In genomic region chr5:133552925-133553525, GRCh38 we compare ENCODE assay signal across 8 cellular contexts. TPM values are rescaled to one million over a fixed set of nuclear protein-coding genes. Genes with fewer than 3 reads are reported as not detected.
DNase-seq lines count a peak whose midpoint lies in the region; ATAC-seq and TF ChIP-seq lines count a peak whose summit lies in the region.

No MANE protein-coding gene starts in this region.

- no peak for TF ChIP-seq POLR2A in GM18505 (IDR thresholded peaks at IDR 0.05; ENCODE audit: borderline replicate concordance, extremely low read depth, insufficient read depth, insufficient read length)

- H2AFZ ChIP-seq in PC-9 = no peak overlapping the region

- POLR2A ChIA-PET in PC-9 (lab: Charles Lee; ENCODE audit: unreplicated experiment) = no interaction called here

- H3K27me3 Mint-ChIP-seq in HFFc6 (ENCODE audit: insufficient read depth) = peaks cover 13% of the 10 kb centered on the region

- no peaks in the 10 kb centered on the region for H3K79me2 ChIP-seq in PC-9 (ENCODE audit: low read depth)

- no peak overlapping the region for H3K4me3 Mint-ChIP-seq in HFFc6

- no peaks in the 10 kb centered on the region for H3K4me1 ChIP-seq in PC-9 (replicated peaks; ENCODE audit: insufficient read depth)

- no peaks in the 10 kb centered on the region for H3K9me3 ChIP-seq in PC-9 (ENCODE audit: insufficient read depth, low read depth)

- intact Hi-C loops in PC-9 (cut with micrococcal nuclease; ENCODE audit: unreplicated experiment) = loop anchor here (2.0 kb wide), 1 partner anchor 316 kb away; no protein-coding TSS in a partner anchor

- H3K4me2 ChIP-seq in PC-9 = no peak overlapping the region

- H3K27ac ChIP-seq in PC-9 = no peak overlapping the region

- H3K9me2 ChIP-seq in PC-9 (ENCODE audit: insufficient read depth) = 0 out of 2 replicates have a peak, but pooled peaks cover 7% of the 10 kb centered on the region

- TF ChIP-seq CTCF in HFFc6 (IDR thresholded peaks at IDR 0.05) (peak; percentile 82), PC-9 (conservative IDR thresholded peaks at IDR 0.05) (peak; percentile 80), foreskin fibroblast (IDR thresholded peaks at IDR 0.05; ENCODE audit: low read depth, low read length) (peak; percentile 68), retinal pigment epithelial cell (conservative IDR thresholded peaks at IDR 0.05; ENCODE audit: low read depth, low read length) (peak; percentile 73)

- H3F3A ChIP-seq in PC-9 (ENCODE audit: insufficient read depth, low read depth) = no peaks in the 10 kb centered on the region

- DNase-seq in DMS153 (lab: John Stamatoyannopoulos, UW) (peak; percentile 35), HFFc6 (peak; percentile 4), PC-9 (peak in 1 of 2 experiments; percentile 24), foreskin fibroblast (peak; percentile 4 to 49), retinal pigment epithelial cell (ENCODE audit: low read depth) (no peak)
- peak; percentile 51 for DNase-seq in activated T-cell treated with anti-CD3 and anti-CD28 coated beads, Interleukin-2, amount 50 U/mL, for 1 hour

- no peak overlapping the region for H3K4me3 ChIP-seq in PC-9
- H3K4me3 ChIP-seq in foreskin fibroblast (ENCODE audit: low read depth in 1 of 2, low read length in 2 of 2) = no peak overlapping the region
- no peak overlapping the region for H3K4me3 ChIP-seq in retinal pigment epithelial cell (ENCODE audit: low read length)

- H4K20me1 ChIP-seq in PC-9 (ENCODE audit: insufficient read depth) = no peaks in the 10 kb centered on the region

- H3K27me3 ChIP-seq in PC-9 (ENCODE audit: insufficient read depth, low read depth) = no peaks in the 10 kb centered on the region

- BruUV-seq in PC-9 (replicated peaks; lab: Mats Ljungman, UMichigan) = no TSS peak

- H3K9me3 Mint-ChIP-seq in HFFc6 = no peaks in the 10 kb centered on the region

- CTCF ChIA-PET in PC-9 (lab: Charles Lee) = interaction anchor here (0.7 kb wide), 1 partner anchor 304 kb away, joined by 3 read pairs; no protein-coding TSS in a partner anchor

- no peak for ATAC-seq in HG03432 (IDR thresholded peaks at IDR 0.05; ENCODE audit: unreplicated experiment)
- ATAC-seq in GM18505 (IDR thresholded peaks at IDR 0.05; ENCODE audit: unreplicated experiment) = no peak

- H3K27ac Mint-ChIP-seq in HFFc6 = no peak overlapping the region

- no peaks in the 10 kb centered on the region for H3K36me3 Mint-ChIP-seq in HFFc6 (ENCODE audit: low read depth)

- H3K4me1 Mint-ChIP-seq in HFFc6 (ENCODE audit: low read depth) = no peaks in the 10 kb centered on the region

- H3K36me3 ChIP-seq in PC-9 (ENCODE audit: low read depth) = no peaks in the 10 kb centered on the region

RNA-seq across cellular contexts. Expression of gene FSTL4, which starts 59.3 kb away (rescaled TPM):
- not detected for total RNA-seq in HFFc6 (2021; fragmentation: NEBNext Ultra II Directional; extraction: Animal tissue kit (Norgen Biotek cat#: 25700))
- not detected in 2 replicates for total RNA-seq in PC-9 (2021)
